ENCODE assay signal across 9 cellular contexts in genomic region chrX:9917861-9918260, GRCh38. TPM values are rescaled to one million over a fixed set of nuclear protein-coding genes. Genes with fewer than 3 reads are reported as not detected.
"Had no signal": no experiment of that assay in that cellular context is flagged by ENCODE, and none has a peak within 500 bp of the region (broad histone marks: within the 10 kb centered on the region; RNA-seq: fewer than 3 reads in every experiment).

No MANE protein-coding gene starts in this region.

- H3K9ac ChIP-seq: GM23248 had no signal

- H3K36me3 Mint-ChIP-seq: IgD-negative memory B cell had no signal

- FAIRE-seq: H54, HTR-8/SVneo had no signal

- H3K4me3 Mint-ChIP-seq: H9, IgD-negative memory B cell had no signal

- H3K4me3 ChIP-seq: GM23248 had no signal

- H3K4me1 Mint-ChIP-seq: IgD-negative memory B cell had no signal

- H3K27me3 Mint-ChIP-seq: IgD-negative memory B cell had no signal

- DNase-seq: GM23248, GOT3, H9, HCEC 1CT, KBM-7 had no signal

- H3K27ac Mint-ChIP-seq: H9, IgD-negative memory B cell had no signal

- H2AFZ ChIP-seq: GM23248 had no signal

- H3K27ac ChIP-seq: GM23248 had no signal

RNA-seq across cellular contexts. Expression of gene CLDN34, which starts 49.3 kb away (rescaled TPM):
- total RNA-seq: GM23248, HT-29 had no signal
- polyA plus RNA-seq: GM23248, IgD-negative memory B cell had no signal
